Comparison of ENCODE assay signal across 9 cellular contexts in the genomic region with DNA sequence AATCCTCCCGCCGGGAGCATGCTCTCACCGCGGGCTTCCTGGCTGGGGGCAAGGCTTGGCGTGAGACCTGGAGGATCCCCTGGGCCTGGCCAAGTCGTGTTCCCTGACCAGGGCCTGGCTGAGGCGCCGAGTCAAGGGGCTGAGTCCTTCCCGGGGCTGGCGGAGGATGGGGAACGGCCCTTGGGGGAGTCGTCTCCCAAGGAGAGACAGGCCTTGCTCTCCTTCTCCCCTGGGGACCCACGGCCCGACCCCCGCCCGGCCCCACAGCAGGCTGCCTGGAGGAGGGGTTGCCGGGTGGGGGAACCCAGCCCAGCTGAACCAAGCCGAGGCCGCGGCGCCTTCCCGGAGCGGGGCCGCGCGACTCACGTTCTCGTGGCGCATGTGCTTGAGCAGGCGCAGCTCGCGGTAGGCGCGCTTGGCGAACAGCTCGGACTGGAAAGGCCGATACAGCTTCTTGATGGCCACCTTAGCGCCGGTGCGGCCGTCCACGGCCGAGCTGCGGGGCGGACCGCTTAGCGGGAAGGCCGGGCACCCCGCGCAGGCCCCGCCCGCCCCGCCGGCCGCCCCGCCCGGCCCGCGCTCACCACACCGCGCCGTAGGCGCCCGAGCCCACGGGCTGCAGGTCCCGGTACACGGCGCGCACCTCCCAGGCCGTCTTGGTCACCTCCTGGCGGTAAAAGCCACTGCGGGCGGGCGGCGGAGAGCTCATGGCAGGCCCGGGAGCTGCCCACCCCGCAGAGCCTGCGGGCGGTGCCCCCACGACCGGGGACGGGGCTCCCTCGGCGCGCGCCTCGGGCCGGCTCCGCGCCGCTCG. TPM values are rescaled to one million over a fixed set of nuclear protein-coding genes. Genes with fewer than 3 reads are reported as not detected.
DNase-seq lines count a peak whose midpoint lies in the region; ATAC-seq and TF ChIP-seq lines count a peak whose summit lies in the region.
"Had no signal": no experiment of that assay in that cellular context is flagged by ENCODE, and none has a peak within 500 bp of the region (broad histone marks: within the 10 kb centered on the region; RNA-seq: fewer than 3 reads in every experiment).

No MANE protein-coding gene starts in this region.

- CTCF ChIA-PET in HCT116 (lab: Charles Lee) = interaction anchor here (1.0 to 1.3 kb wide), 2 partner anchors 9 to 12 kb away, joined by 3 to 7 read pairs; no protein-coding TSS in a partner anchor

- H3K27me3 Mint-ChIP-seq in dendritic cell treated with granulocyte-macrophage colony-stimulating factor and Interleukin-4, amounts not matched to agents 40 ng/mL and 50 ng/mL, for 4 days = peaks cover 75% of the 10 kb centered on the region
- H3K27me3 Mint-ChIP-seq in memory B cell = peaks cover 15% of the 10 kb centered on the region

- peaks cover 33% of the 10 kb centered on the region for H3K36me3 ChIP-seq in DOHH2 (ENCODE audit: control insufficient read depth, low read length)
- H3K36me3 ChIP-seq in HCT116 (ENCODE audit: control insufficient read depth in 1 of 2, insufficient read depth in 2 of 2, low read length in 2 of 2) = peaks cover 0 to 11% of the 10 kb centered on the region in 2 experiments; a peak in 2 of 4 replicates
- no peaks in the 10 kb centered on the region for H3K36me3 ChIP-seq in SJSA1
- no peaks in the 10 kb centered on the region for H3K36me3 ChIP-seq in thoracic aorta

- no TSS peak for BruUV-seq in HCT116 (replicated peaks; lab: Mats Ljungman, UMichigan)

- peaks cover 18% of the 10 kb centered on the region for H3K4me1 Mint-ChIP-seq in dendritic cell treated with granulocyte-macrophage colony-stimulating factor and Interleukin-4, amounts not matched to agents 40 ng/mL and 50 ng/mL, for 4 days (ENCODE audit: low read depth)
- peaks cover 10% of the 10 kb centered on the region for H3K4me1 Mint-ChIP-seq in memory B cell

- ATAC-seq in HCT116 = peak; percentile 58
- ATAC-seq in memory B cell (ENCODE audit: low read depth) = peak; percentile 39
- ATAC-seq in thoracic aorta (ENCODE audit: insufficient number of reproducible peaks, low FRiP score, low read depth) = no peak
- no peak for ATAC-seq in GM18520 (IDR thresholded peaks at IDR 0.05; ENCODE audit: unreplicated experiment)

- no peaks in the 10 kb centered on the region for H3K9me3 Mint-ChIP-seq in dendritic cell treated with granulocyte-macrophage colony-stimulating factor and Interleukin-4, amounts not matched to agents 40 ng/mL and 50 ng/mL, for 4 days
- H3K9me3 Mint-ChIP-seq in memory B cell = no peaks in the 10 kb centered on the region
- H3K9me3 Mint-ChIP-seq: T-helper 1 cell treated with Interleukin-12 subunit alpha and Interleukin-12 subunit beta and Interleukin-4 antibody, amounts not matched to agents 30 μg/mL and 1 μg/mL, for 36 hours had no signal

- TF ChIP-seq CTCF in DOHH2 (IDR thresholded peaks at IDR 0.05; ENCODE audit: low read depth, low read length, poor library complexity, severe bottlenecking) (no peak), HCT116 (IDR thresholded peaks at IDR 0.05 in 2 of 3, conservative IDR thresholded peaks at IDR 0.05 in 1 of 3; ENCODE audit: borderline replicate concordance in 1 of 3, insufficient read depth in 1 of 3, low read depth in 2 of 3, low read length in 2 of 3) (no peak), thoracic aorta (IDR thresholded peaks at IDR 0.05) (no peak)

- peak overlapping the region; percentile 34 for H3K4me3 Mint-ChIP-seq in dendritic cell treated with granulocyte-macrophage colony-stimulating factor and Interleukin-4, amounts not matched to agents 40 ng/mL and 50 ng/mL, for 4 days
- H3K4me3 Mint-ChIP-seq in memory B cell = no peak overlapping the region

- no peaks in the 10 kb centered on the region for H3F3A ChIP-seq in DOHH2 (ENCODE audit: control insufficient read depth, insufficient read depth)

- H3K9ac ChIP-seq in HCT116 (ENCODE audit: low read length) = peak overlapping the region; percentile 94

- H4K20me1 ChIP-seq in DOHH2 (ENCODE audit: control insufficient read depth, insufficient read depth, low read depth, low read length) = 0 out of 2 replicates have a peak, but pooled peaks cover 3% of the 10 kb centered on the region
- H4K20me1 ChIP-seq in HCT116 (ENCODE audit: insufficient read depth) = no peaks in the 10 kb centered on the region

- no peak overlapping the region for H2AFZ ChIP-seq in HCT116 (ENCODE audit: low read depth, low read length, poor library complexity, severe bottlenecking)

- no peaks in the 10 kb centered on the region for H3K27me3 ChIP-seq in DOHH2 (ENCODE audit: control insufficient read depth, low read length)
- no peaks in the 10 kb centered on the region for H3K27me3 ChIP-seq in HCT116 (ENCODE audit: insufficient read depth, low read length)
- peaks cover 22% of the 10 kb centered on the region for H3K27me3 ChIP-seq in SJSA1 (replicated peaks)
- peaks cover 7% of the 10 kb centered on the region for H3K27me3 ChIP-seq in thoracic aorta (replicated peaks; ENCODE audit: insufficient read depth)

- no peak for TF ChIP-seq RAD21 in HCT116 (IDR thresholded peaks at IDR 0.05; ENCODE audit: low read depth)

- H3K9me2 ChIP-seq in DOHH2 (replicated peaks; ENCODE audit: control insufficient read depth, low read length) (no peaks in the 10 kb centered on the region), HCT116 (ENCODE audit: insufficient read depth) (no peaks in the 10 kb centered on the region)

- no peak for DNase-seq in HCT116 (ENCODE audit: low read depth, low spot score)
- DNase-seq in SJSA1 (ENCODE audit: low read depth in 1 of 2, low spot score in 2 of 2) = peak in 1 of 2 experiments; percentile 22
- no peak for DNase-seq in memory B cell (ENCODE audit: low spot score in 2 of 2)
- DNase-seq in thoracic aorta (ENCODE audit: low spot score) = no peak
- DNase-seq in NCI-H187 treated with DMSO at 0.1 percent for 48 hours (lab: John Stamatoyannopoulos, UW) = no peak

- POLR2A ChIA-PET in HCT116 (lab: Charles Lee) = interaction anchor here (1.0 kb wide), 1 partner anchor 9 kb away, joined by 3 read pairs; no protein-coding TSS in a partner anchor

- intact Hi-C loops in HCT116 (cut with micrococcal nuclease) = no loop called here
- intact Hi-C loops in dendritic cell treated with granulocyte-macrophage colony-stimulating factor and Interleukin-4, amounts not matched to agents 40 ng/mL and 50 ng/mL, for 4 days (cut with micrococcal nuclease) = no loop called here

- RAD21 ChIA-PET in HCT116 (lab: Charles Lee; ENCODE audit: low non-redundant PET in 1 of 2, low total read pairs in 2 of 2, uncharacterized antibody in 2 of 2, unreplicated experiment in 2 of 2) = interaction anchor here in 1 of 2 experiments (1.2 kb wide), 1 partner anchor 10 kb away, joined by 3 read pairs; a partner anchor contains a TSS

- H3K9me3 ChIP-seq in DOHH2 (ENCODE audit: control insufficient read depth, insufficient read depth, low read length) (no peaks in the 10 kb centered on the region), HCT116 (ENCODE audit: control insufficient read depth in 1 of 2, insufficient read depth in 1 of 2, low read depth in 1 of 2, low read length in 2 of 2) (no peaks in the 10 kb centered on the region), SJSA1 (replicated peaks) (no peaks in the 10 kb centered on the region), thoracic aorta (no peaks in the 10 kb centered on the region)

- H3K4me1 ChIP-seq in DOHH2 (ENCODE audit: control insufficient read depth, low read length) (peaks cover 27% of the 10 kb centered on the region), HCT116 (ENCODE audit: control insufficient read depth in 1 of 2, insufficient read depth in 2 of 2, low read length in 2 of 2) (peaks cover 19 to 32% of the 10 kb centered on the region in 2 experiments), SJSA1 (replicated peaks) (peaks cover 11% of the 10 kb centered on the region), thoracic aorta (ENCODE audit: control insufficient read depth in 1 of 2, low read depth in 2 of 2) (peaks cover 11 to 14% of the 10 kb centered on the region in 2 donors)

- peaks cover 31% of the 10 kb centered on the region for H3K79me2 ChIP-seq in DOHH2 (ENCODE audit: control insufficient read depth, low read length)
- H3K79me2 ChIP-seq in HCT116 (ENCODE audit: insufficient read depth, low read length) = peaks cover 28% of the 10 kb centered on the region

- no peaks in the 10 kb centered on the region for H3K36me3 Mint-ChIP-seq in dendritic cell treated with granulocyte-macrophage colony-stimulating factor and Interleukin-4, amounts not matched to agents 40 ng/mL and 50 ng/mL, for 4 days (ENCODE audit: low read depth)
- no peaks in the 10 kb centered on the region for H3K36me3 Mint-ChIP-seq in memory B cell

- no peak for TF ChIP-seq POLR2A in HCT116 (IDR thresholded peaks at IDR 0.05; ENCODE audit: borderline replicate concordance, extremely low read depth, insufficient read depth, insufficient read length)

- peak overlapping the region; percentile 94 for H3K4me3 ChIP-seq in DOHH2 (ENCODE audit: low read length)
- peak overlapping the region; percentile 79 to 90 for H3K4me3 ChIP-seq in HCT116 (replicated peaks in 1 of 2; ENCODE audit: low read depth in 1 of 2, low read length in 2 of 2)
- peak overlapping the region; percentile 35 for H3K4me3 ChIP-seq in SJSA1
- peak overlapping the region; percentile 69 for H3K4me3 ChIP-seq in thoracic aorta

- no peak overlapping the region for H3K27ac Mint-ChIP-seq in dendritic cell treated with granulocyte-macrophage colony-stimulating factor and Interleukin-4, amounts not matched to agents 40 ng/mL and 50 ng/mL, for 4 days
- H3K27ac Mint-ChIP-seq in memory B cell = no peak overlapping the region
- H3K27ac Mint-ChIP-seq: T-helper 1 cell treated with Interleukin-12 subunit alpha and Interleukin-12 subunit beta and Interleukin-4 antibody, amounts not matched to agents 30 μg/mL and 1 μg/mL, for 36 hours had no signal

- H3K27ac ChIP-seq in DOHH2 (ENCODE audit: low read depth, low read length) = peak overlapping the region; percentile 17; the same call in 1 of the 2 replicates
- peak overlapping the region; percentile 83 for H3K27ac ChIP-seq in HCT116 (ENCODE audit: low read depth, low read length)
- no peak overlapping the region for H3K27ac ChIP-seq in SJSA1
- no peak overlapping the region for H3K27ac ChIP-seq in thoracic aorta

- H3K4me2 ChIP-seq in DOHH2 (ENCODE audit: low read length) = peak overlapping the region; percentile 94
- peak overlapping the region; percentile 95 for H3K4me2 ChIP-seq in HCT116 (ENCODE audit: low read length)

RNA-seq across cellular contexts. Expression of a gene that starts 0.5 kb away (rescaled TPM):
- total RNA-seq in HCT116 (2021; ENCODE audit: unreplicated experiment) (86.7 TPM), thoracic aorta (10 to 100 TPM in 1 of 2 donors, 1 to 10 TPM in 1; 8.9 to 10.4 TPM)
- 61.5 and 61.8 TPM in 2 replicates for polyA plus RNA-seq in HCT116 (2012)
- 1.9 and 4.8 TPM in 2 replicates for total RNA-seq in SJSA1 (2014; rRNA removed; shearing (Covaris generic))

RNA-seq across cellular contexts. Expression of a gene that starts 9.2 kb away (rescaled TPM):
- total RNA-seq in HCT116 (2021; ENCODE audit: unreplicated experiment) (19.3 TPM), thoracic aorta (1 to 10 TPM; 5.8 to 8.8 TPM)
- 15.7 and 17.2 TPM in 2 replicates for polyA plus RNA-seq in HCT116 (2012)
- total RNA-seq in SJSA1 (2014; rRNA removed; shearing (Covaris generic)) = 1.3 and 2.2 TPM in 2 replicates

RNA-seq across cellular contexts. Expression of a gene that starts 9.9 kb away (rescaled TPM):
- 67.5 TPM for total RNA-seq in HCT116 (2021; ENCODE audit: unreplicated experiment)
- polyA plus RNA-seq in HCT116 (2012) = 45.5 and 52.0 TPM in 2 replicates
- total RNA-seq in SJSA1 (2014; rRNA removed; shearing (Covaris generic)) = 15.4 and 30.4 TPM in 2 replicates
- 10 to 100 TPM; 55.2 to 60.0 TPM for total RNA-seq in thoracic aorta

RNA-seq across cellular contexts. Expression of a gene that starts 16.2 kb away (rescaled TPM):
- total RNA-seq in HCT116 (2021; ENCODE audit: unreplicated experiment) = 38.6 TPM
- polyA plus RNA-seq in HCT116 (2012) = 27.0 and 29.9 TPM in 2 replicates
- 17.4 and 25.0 TPM in 2 replicates for total RNA-seq in SJSA1 (2014; rRNA removed; shearing (Covaris generic))
- 10 to 100 TPM; 52.3 to 80.1 TPM for total RNA-seq in thoracic aorta

RNA-seq across cellular contexts. Expression of a gene that starts 46.4 kb away (rescaled TPM):
- total RNA-seq in HCT116 (2021; ENCODE audit: unreplicated experiment) (236 TPM), thoracic aorta (100 to 1,000 TPM; 169 to 218 TPM)
- polyA plus RNA-seq in HCT116 (2012) = 192 and 208 TPM in 2 replicates
- total RNA-seq in SJSA1 (2014; rRNA removed; shearing (Covaris generic)) = 45.9 and 61.7 TPM in 2 replicates

Comparison
In these comparisons a context has a peak if more than half of its experiments do, and no peak if none do; other contexts are left out.
1. H3K27ac ChIP-seq: peak in DOHH2 (single experiment) and HCT116 (single experiment); none in SJSA1 (single experiment) and thoracic aorta (0 of 2).
2. H3K4me3 ChIP-seq: peak in every context shown above with its lines; median percentile 94 in DOHH2; 84 in HCT116; 69 in thoracic aorta; 35 in SJSA1.
3. ATAC-seq: peak in HCT116 (single experiment) and memory B cell (single experiment); none in thoracic aorta (single experiment) and GM18520 (single experiment).